Comparison of ENCODE assay signal across 8 cellular contexts in the genomic region with DNA sequence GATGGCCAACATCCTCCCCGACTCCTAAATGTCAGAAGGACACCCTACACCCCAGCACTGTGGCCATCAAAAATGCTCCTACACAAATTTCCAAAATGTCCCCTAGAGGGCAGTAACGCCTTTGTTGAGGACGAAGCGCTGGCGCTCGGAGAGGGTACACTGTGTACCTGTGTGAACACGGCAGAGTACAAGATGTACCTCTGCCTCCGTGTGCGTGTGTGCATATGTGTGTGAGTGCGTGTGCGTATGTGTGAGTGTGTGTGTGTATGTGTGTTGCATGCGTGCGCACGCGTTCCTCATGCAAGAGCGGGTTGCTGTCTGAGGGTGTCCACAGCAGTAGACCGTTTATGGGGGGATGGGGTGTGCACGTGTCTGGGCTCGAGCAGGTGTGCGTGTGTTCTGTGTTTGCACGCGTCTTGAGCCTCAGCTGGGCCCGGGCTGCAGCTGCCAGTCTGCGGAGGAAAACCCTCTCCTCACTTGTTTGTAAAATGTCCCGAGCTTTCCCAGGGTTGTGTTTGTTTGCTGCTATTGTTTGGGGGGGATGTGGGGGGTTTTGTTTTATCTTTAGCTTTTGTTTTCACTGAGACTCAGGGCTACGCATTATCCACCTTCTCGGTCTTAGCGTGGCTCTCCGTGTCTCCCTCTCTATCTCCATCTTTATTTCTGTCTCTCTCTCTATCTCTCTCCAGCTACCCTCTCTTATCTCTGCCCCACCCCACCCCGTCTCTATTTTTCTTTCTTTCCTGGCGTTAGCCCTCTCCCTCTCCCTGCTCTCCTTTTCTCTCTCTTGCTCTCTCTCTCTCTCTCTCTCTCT. TPM values are rescaled to one million over a fixed set of nuclear protein-coding genes. Genes with fewer than 3 reads are reported as not detected.
A peak's percentile ranks its signal among the peaks of the same experiment; 100 is the strongest.
DNase-seq lines count a peak whose midpoint lies in the region; ATAC-seq and TF ChIP-seq lines count a peak whose summit lies in the region.

No MANE protein-coding gene starts in this region.

- no peaks in the 10 kb centered on the region for H3K9me3 ChIP-seq in KOPT-K1 (ENCODE audit: insufficient read depth, low read length, poor library complexity, severe bottlenecking)
- no peaks in the 10 kb centered on the region for H3K9me3 ChIP-seq in cardiac muscle cell (ENCODE audit: low read depth)
- no peaks in the 10 kb centered on the region for H3K9me3 ChIP-seq in parathyroid adenoma (ENCODE audit: control insufficient read depth, low read length)

- no peaks in the 10 kb centered on the region for H3K36me3 ChIP-seq in KOPT-K1 (ENCODE audit: insufficient read depth, low read length)
- H3K36me3 ChIP-seq in cardiac muscle cell: no peaks in the 10 kb centered on the region
- H3K36me3 ChIP-seq in parathyroid adenoma (ENCODE audit: control insufficient read depth, insufficient read depth, low read length): no peaks in the 10 kb centered on the region

- peak; percentile 87 for ATAC-seq in GM21737 (IDR thresholded peaks at IDR 0.05; ENCODE audit: unreplicated experiment)
- no peak for ATAC-seq in HG03457 (IDR thresholded peaks at IDR 0.05; ENCODE audit: unreplicated experiment)

- TF ChIP-seq CTCF in cardiac muscle cell (IDR thresholded peaks at IDR 0.05; ENCODE audit: low read depth, low read length): peak; percentile 61
- peak; percentile 62 for TF ChIP-seq CTCF in parathyroid adenoma (IDR thresholded peaks at IDR 0.05)

- H3K4me1 ChIP-seq in cardiac muscle cell (ENCODE audit: low read depth) (no peaks in the 10 kb centered on the region), parathyroid adenoma (no peaks in the 10 kb centered on the region)

- H3K4me2 ChIP-seq in parathyroid adenoma (ENCODE audit: low read length): peak overlapping the region; percentile 61

- peak overlapping the region; percentile 72 for H2AFZ ChIP-seq in parathyroid adenoma

- no peaks in the 10 kb centered on the region for H3K27me3 ChIP-seq in cardiac muscle cell
- H3K27me3 ChIP-seq in parathyroid adenoma (ENCODE audit: control insufficient read depth, insufficient read depth, low read length): no peaks in the 10 kb centered on the region

- no peaks in the 10 kb centered on the region for H3K79me2 ChIP-seq in parathyroid adenoma

- peak overlapping the region; percentile 21 for H3K4me3 ChIP-seq in cardiac muscle cell
- peak overlapping the region; percentile 48 for H3K4me3 ChIP-seq in parathyroid adenoma (ENCODE audit: low read depth, low read length)

- DNase-seq in GDM1 (lab: John Stamatoyannopoulos, UW) (peak; percentile 52), RPMI8226 (peak; percentile 87), cardiac muscle cell (ENCODE audit: low read depth in 1 of 2, low spot score in 1 of 2) (peak; percentile 62 to 73)
- peak; percentile 64 for DNase-seq in activated naive CD4-positive, alpha-beta T cell treated with anti-CD3 and anti-CD28 coated beads, Interleukin-2, amount 50 U/mL, for 16 hours

- H3K9ac ChIP-seq in parathyroid adenoma: no peak overlapping the region

- H3K27ac ChIP-seq in KOPT-K1 (ENCODE audit: low read depth, low read length, poor library complexity, severe bottlenecking) (peak overlapping the region; percentile 33), cardiac muscle cell (no peak overlapping the region), parathyroid adenoma (peak overlapping the region; percentile 61)

RNA-seq across cellular contexts. Expression of gene TSPYL2, which starts 10.4 kb away (rescaled TPM):
- total RNA-seq in cardiac muscle cell: 33.4 and 36.8 TPM in 2 replicates
- polyA plus RNA-seq in cardiac muscle cell: 36.1 and 50.8 TPM in 2 replicates

RNA-seq across cellular contexts. Expression of gene KANTR, which starts 22.1 kb away (rescaled TPM):
- total RNA-seq in cardiac muscle cell: 5.8 and 17.0 TPM in 2 replicates
- polyA plus RNA-seq in cardiac muscle cell: 9.8 and 10.5 TPM in 2 replicates

RNA-seq across cellular contexts. Expression of gene GPR173, which starts 23.2 kb away (rescaled TPM):
- total RNA-seq in cardiac muscle cell: 4.8 and 12.6 TPM in 2 replicates
- 3.6 and 3.8 TPM in 2 replicates for polyA plus RNA-seq in cardiac muscle cell
